ENCODE assay signal across 1 cellular context in the genomic region with DNA sequence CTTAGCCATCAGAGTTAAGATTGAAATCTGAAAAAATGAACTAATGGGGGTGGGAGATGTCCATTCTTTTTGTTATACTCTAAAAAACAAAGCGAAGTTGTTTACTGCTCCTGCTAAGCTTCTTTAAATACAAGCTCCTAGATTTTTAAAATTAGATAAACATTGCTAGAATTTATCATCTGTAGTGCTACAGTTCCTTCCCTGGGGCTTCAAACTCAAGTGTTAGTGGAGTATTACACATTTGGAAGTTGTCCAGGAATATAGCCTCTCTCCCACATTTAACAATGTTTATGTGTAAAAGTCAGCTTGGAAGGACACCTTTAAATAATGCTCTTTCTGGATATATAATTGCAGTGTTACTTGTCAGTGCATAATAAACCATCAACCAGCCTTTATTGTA.
TF ChIP-seq lines count a peak whose summit lies in the region.

No MANE protein-coding gene starts in this region.

TF ChIP-seq in WTC11, 78 proteins besides CTCF, POLR2A, EP300 and RAD21 (continued from another document):
- TF ChIP-seq, protein P1, sequence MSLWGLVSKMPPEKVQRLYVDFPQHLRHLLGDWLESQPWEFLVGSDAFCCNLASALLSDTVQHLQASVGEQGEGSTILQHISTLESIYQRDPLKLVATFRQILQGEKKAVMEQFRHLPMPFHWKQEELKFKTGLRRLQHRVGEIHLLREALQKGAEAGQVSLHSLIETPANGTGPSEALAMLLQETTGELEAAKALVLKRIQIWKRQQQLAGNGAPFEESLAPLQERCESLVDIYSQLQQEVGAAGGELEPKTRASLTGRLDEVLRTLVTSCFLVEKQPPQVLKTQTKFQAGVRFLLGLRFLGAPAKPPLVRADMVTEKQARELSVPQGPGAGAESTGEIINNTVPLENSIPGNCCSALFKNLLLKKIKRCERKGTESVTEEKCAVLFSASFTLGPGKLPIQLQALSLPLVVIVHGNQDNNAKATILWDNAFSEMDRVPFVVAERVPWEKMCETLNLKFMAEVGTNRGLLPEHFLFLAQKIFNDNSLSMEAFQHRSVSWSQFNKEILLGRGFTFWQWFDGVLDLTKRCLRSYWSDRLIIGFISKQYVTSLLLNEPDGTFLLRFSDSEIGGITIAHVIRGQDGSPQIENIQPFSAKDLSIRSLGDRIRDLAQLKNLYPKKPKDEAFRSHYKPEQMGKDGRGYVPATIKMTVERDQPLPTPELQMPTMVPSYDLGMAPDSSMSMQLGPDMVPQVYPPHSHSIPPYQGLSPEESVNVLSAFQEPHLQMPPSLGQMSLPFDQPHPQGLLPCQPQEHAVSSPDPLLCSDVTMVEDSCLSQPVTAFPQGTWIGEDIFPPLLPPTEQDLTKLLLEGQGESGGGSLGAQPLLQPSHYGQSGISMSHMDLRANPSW (CRISPR knock-in tag; conservative IDR thresholded peaks at IDR 0.05; ENCODE audit: low read depth), result no peak
- TF ChIP-seq, protein P2, sequence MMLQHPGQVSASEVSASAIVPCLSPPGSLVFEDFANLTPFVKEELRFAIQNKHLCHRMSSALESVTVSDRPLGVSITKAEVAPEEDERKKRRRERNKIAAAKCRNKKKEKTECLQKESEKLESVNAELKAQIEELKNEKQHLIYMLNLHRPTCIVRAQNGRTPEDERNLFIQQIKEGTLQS (CRISPR knock-in tag; conservative IDR thresholded peaks at IDR 0.05), result no peak
- TF ChIP-seq, protein P3, sequence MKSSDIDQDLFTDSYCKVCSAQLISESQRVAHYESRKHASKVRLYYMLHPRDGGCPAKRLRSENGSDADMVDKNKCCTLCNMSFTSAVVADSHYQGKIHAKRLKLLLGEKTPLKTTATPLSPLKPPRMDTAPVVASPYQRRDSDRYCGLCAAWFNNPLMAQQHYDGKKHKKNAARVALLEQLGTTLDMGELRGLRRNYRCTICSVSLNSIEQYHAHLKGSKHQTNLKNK (CRISPR knock-in tag; IDR thresholded peaks at IDR 0.05), result no peak
- no peak for TF ChIP-seq NR2C2 (CRISPR knock-in tag; IDR thresholded peaks at IDR 0.05)
